Comparison of ENCODE assay signal across 13 cellular contexts in genomic region chr20:49786226-49786625, GRCh38. TPM values are rescaled to one million over a fixed set of nuclear protein-coding genes. Genes with fewer than 3 reads are reported as not detected.
DNase-seq lines count a peak whose midpoint lies in the region; ATAC-seq and TF ChIP-seq lines count a peak whose summit lies in the region.
"Had no signal": no experiment of that assay in that cellular context is flagged by ENCODE, and none has a peak within 500 bp of the region (broad histone marks: within the 10 kb centered on the region; RNA-seq: fewer than 3 reads in every experiment).

No MANE protein-coding gene starts in this region.

- ATAC-seq in GM19467 (IDR thresholded peaks at IDR 0.05; ENCODE audit: unreplicated experiment) (peak; percentile 26), HG03175 (IDR thresholded peaks at IDR 0.05; ENCODE audit: unreplicated experiment) (peak; percentile 36), activated B cell treated with CpG ODN at 0.5 μM for 24 hours (ENCODE audit: low read depth) (peak; percentile 53)
- no peak for ATAC-seq in activated naive CD4-positive, alpha-beta T cell treated with anti-CD3 and anti-CD28 coated beads, Interleukin-2, amount 50 U/mL, for 72 hours

- no peak for DNase-seq in GM12864 (ENCODE audit: low read depth)
- no peak for DNase-seq in activated B cell treated with CpG ODN at 0.5 μM for 24 hours
- no peak for DNase-seq in activated naive CD4-positive, alpha-beta T cell treated with anti-CD3 and anti-CD28 coated beads, Interleukin-2, amount 50 U/mL, for 72 hours (ENCODE audit: low spot score in 2 of 2)
- no peak for DNase-seq in HFFc6
- DNase-seq in epidermal melanocyte (ENCODE audit: insufficient read length, low spot score), result no peak
- DNase-seq in NCI-H1436 treated with DMSO at 0.1 percent for 48 hours (lab: John Stamatoyannopoulos, UW), result no peak
- DNase-seq: C1 segment of cervical spinal cord, hypothalamus, NCI-H1092, SHP77 had no signal

- H3K4me3 Mint-ChIP-seq in activated B cell treated with CpG ODN at 0.5 μM for 24 hours, result peak overlapping the region; percentile 78
- H3K4me3 Mint-ChIP-seq in HFFc6, result no peak overlapping the region

- intact Hi-C loops in activated B cell treated with CpG ODN at 0.5 μM for 24 hours (cut with micrococcal nuclease), result loop anchor here (1.0 to 5.0 kb wide), 3 partner anchors 14 to 73 kb away; partner anchors contain the start of gene B4GALT5

- H3K9me3 Mint-ChIP-seq in activated B cell treated with CpG ODN at 0.5 μM for 24 hours (no peaks in the 10 kb centered on the region), HFFc6 (no peaks in the 10 kb centered on the region)
- H3K9me3 Mint-ChIP-seq in activated naive CD4-positive, alpha-beta T cell treated with anti-CD3 and anti-CD28 coated beads, Interleukin-2, amount 50 U/mL, for 72 hours, result no peaks in the 10 kb centered on the region

- H3K4me1 Mint-ChIP-seq in activated B cell treated with CpG ODN at 0.5 μM for 24 hours (peaks cover 65% of the 10 kb centered on the region), HFFc6 (ENCODE audit: low read depth) (peaks cover 26% of the 10 kb centered on the region)

- TF ChIP-seq CTCF in GM12864 (IDR thresholded peaks at IDR 0.05; ENCODE audit: low read depth, low read length, missing control alignments), result no peak
- TF ChIP-seq CTCF in activated B cell treated with CpG ODN at 0.5 μM for 24 hours (IDR thresholded peaks at IDR 0.05), result no peak
- no peak for TF ChIP-seq CTCF in HFFc6 (IDR thresholded peaks at IDR 0.05)

- H3K36me3 Mint-ChIP-seq in activated B cell treated with CpG ODN at 0.5 μM for 24 hours (ENCODE audit: low read depth) (no peaks in the 10 kb centered on the region), HFFc6 (ENCODE audit: low read depth) (no peaks in the 10 kb centered on the region)
- H3K36me3 Mint-ChIP-seq in activated naive CD4-positive, alpha-beta T cell treated with anti-CD3 and anti-CD28 coated beads, Interleukin-2, amount 50 U/mL, for 72 hours, result no peaks in the 10 kb centered on the region

- peak overlapping the region; percentile 45 for H3K4me3 ChIP-seq in GM12864 (ENCODE audit: low read depth, low read length)
- H3K4me3 ChIP-seq: lung had no signal

- POLR2A ChIA-PET in activated B cell treated with CpG ODN at 0.5 μM for 24 hours (lab: Charles Lee), result interaction anchor here (0.6 to 3.0 kb wide), 15 partner anchors 9 to 166 kb away, joined by 3 to 51 read pairs (median 5); partner anchors contain the start of genes B4GALT5 and SLC9A8

- peak overlapping the region; percentile 95 for H3K27ac Mint-ChIP-seq in activated B cell treated with CpG ODN at 0.5 μM for 24 hours
- H3K27ac Mint-ChIP-seq in activated naive CD4-positive, alpha-beta T cell treated with anti-CD3 and anti-CD28 coated beads, Interleukin-2, amount 50 U/mL, for 72 hours, result no peak overlapping the region
- H3K27ac Mint-ChIP-seq in HFFc6, result no peak overlapping the region

- H3K27me3 Mint-ChIP-seq in activated B cell treated with CpG ODN at 0.5 μM for 24 hours (no peaks in the 10 kb centered on the region), HFFc6 (ENCODE audit: insufficient read depth) (peaks cover 2% of the 10 kb centered on the region)

- CTCF ChIA-PET in activated B cell treated with CpG ODN at 0.5 μM for 24 hours (lab: Charles Lee), result interaction anchor here (0.8 to 1.5 kb wide), 4 partner anchors 15 to 174 kb away, joined by 3 to 8 read pairs (median 3); partner anchors contain the start of gene SLC9A8

RNA-seq across cellular contexts. Expression of gene SLC9A8, which starts 26.4 kb away (rescaled TPM):
- total RNA-seq in activated B cell treated with CpG ODN at 0.5 μM for 24 hours, result 49.2 and 65.7 TPM in 2 replicates
- total RNA-seq in activated naive CD4-positive, alpha-beta T cell treated with anti-CD3 and anti-CD28 coated beads, Interleukin-2, amount 50 U/mL, for 72 hours, result 10 to 100 TPM; 10.7 to 16.2 TPM
- total RNA-seq in HFFc6 (2021; fragmentation: NEBNext Ultra II Directional; extraction: Animal tissue kit (Norgen Biotek cat#: 25700)), result 1 to 10 TPM; 7.1 to 8.0 (median 7.4) TPM

Comparison
In these comparisons a context has a peak if more than half of its experiments do, and no peak if none do; other contexts are left out.
1. ATAC-seq: peak in GM19467 (single experiment), HG03175 (single experiment) and activated B cell treated with CpG ODN at 0.5 μM for 24 hours (single experiment); none in activated naive CD4-positive, alpha-beta T cell treated with anti-CD3 and anti-CD28 coated beads, Interleukin-2, amount 50 U/mL, for 72 hours (0 of 2).